1 cellular context compared by ENCODE assay signal in the genomic region with DNA sequence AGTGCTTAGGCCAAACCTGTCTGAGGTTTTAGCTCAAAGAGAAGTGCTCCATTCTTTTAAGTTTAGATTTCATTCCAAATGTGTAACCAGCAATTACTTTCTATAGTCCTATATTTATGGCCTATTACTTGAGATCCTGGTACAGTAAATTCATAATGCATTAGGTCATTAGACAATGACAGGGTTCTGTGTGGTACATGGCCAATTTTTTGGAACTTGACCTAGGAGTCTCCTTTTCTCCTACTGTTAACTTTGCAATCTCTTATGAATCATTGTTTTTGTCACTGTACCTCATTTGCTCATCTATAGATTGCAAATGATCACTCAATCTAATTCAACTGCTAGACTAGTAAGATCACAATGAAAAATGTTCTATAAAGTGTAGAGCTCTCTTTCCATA.
TF ChIP-seq lines count a peak whose summit lies in the region.

No MANE protein-coding gene starts in this region.

TF ChIP-seq in IMR-90, 13 proteins besides CTCF, POLR2A, EP300 and RAD21:
- TF ChIP-seq FOS (IDR thresholded peaks at IDR 0.05; ENCODE audit: low read depth, low read length) (no peak), BHLHE40 (IDR thresholded peaks at IDR 0.05; ENCODE audit: low read depth, low read length) (no peak), CEBPB (IDR thresholded peaks at IDR 0.05; ENCODE audit: low read depth, low read length) (no peak), RCOR1 (IDR thresholded peaks at IDR 0.05; ENCODE audit: insufficient replicate concordance, low read length) (no peak), NFE2L2 (IDR thresholded peaks at IDR 0.05; ENCODE audit: low read depth, low read length) (no peak), MAZ (IDR thresholded peaks at IDR 0.05; ENCODE audit: borderline replicate concordance, low read depth, low read length) (no peak), SMC3 (IDR thresholded peaks at IDR 0.05; ENCODE audit: low read depth, low read length) (no peak), RFX5 (IDR thresholded peaks at IDR 0.05; ENCODE audit: low read depth, low read length) (no peak), MAFK (IDR thresholded peaks at IDR 0.05; ENCODE audit: low read depth, low read length) (no peak), MXI1 (IDR thresholded peaks at IDR 0.05; ENCODE audit: borderline replicate concordance, low read depth, low read length) (no peak), CHD1 (IDR thresholded peaks at IDR 0.05; ENCODE audit: low read depth, low read length) (no peak)
- TF ChIP-seq, protein P1, sequence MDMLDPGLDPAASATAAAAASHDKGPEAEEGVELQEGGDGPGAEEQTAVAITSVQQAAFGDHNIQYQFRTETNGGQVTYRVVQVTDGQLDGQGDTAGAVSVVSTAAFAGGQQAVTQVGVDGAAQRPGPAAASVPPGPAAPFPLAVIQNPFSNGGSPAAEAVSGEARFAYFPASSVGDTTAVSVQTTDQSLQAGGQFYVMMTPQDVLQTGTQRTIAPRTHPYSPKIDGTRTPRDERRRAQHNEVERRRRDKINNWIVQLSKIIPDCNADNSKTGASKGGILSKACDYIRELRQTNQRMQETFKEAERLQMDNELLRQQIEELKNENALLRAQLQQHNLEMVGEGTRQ (IDR thresholded peaks at IDR 0.05; ENCODE audit: low read depth, low read length) = no peak
- TF ChIP-seq, protein P2, sequence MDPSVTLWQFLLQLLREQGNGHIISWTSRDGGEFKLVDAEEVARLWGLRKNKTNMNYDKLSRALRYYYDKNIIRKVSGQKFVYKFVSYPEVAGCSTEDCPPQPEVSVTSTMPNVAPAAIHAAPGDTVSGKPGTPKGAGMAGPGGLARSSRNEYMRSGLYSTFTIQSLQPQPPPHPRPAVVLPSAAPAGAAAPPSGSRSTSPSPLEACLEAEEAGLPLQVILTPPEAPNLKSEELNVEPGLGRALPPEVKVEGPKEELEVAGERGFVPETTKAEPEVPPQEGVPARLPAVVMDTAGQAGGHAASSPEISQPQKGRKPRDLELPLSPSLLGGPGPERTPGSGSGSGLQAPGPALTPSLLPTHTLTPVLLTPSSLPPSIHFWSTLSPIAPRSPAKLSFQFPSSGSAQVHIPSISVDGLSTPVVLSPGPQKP (IDR thresholded peaks at IDR 0.05; ENCODE audit: borderline replicate concordance, low read depth, low read length) = no peak
